ENCODE assay signal across 8 cellular contexts in the genomic region with DNA sequence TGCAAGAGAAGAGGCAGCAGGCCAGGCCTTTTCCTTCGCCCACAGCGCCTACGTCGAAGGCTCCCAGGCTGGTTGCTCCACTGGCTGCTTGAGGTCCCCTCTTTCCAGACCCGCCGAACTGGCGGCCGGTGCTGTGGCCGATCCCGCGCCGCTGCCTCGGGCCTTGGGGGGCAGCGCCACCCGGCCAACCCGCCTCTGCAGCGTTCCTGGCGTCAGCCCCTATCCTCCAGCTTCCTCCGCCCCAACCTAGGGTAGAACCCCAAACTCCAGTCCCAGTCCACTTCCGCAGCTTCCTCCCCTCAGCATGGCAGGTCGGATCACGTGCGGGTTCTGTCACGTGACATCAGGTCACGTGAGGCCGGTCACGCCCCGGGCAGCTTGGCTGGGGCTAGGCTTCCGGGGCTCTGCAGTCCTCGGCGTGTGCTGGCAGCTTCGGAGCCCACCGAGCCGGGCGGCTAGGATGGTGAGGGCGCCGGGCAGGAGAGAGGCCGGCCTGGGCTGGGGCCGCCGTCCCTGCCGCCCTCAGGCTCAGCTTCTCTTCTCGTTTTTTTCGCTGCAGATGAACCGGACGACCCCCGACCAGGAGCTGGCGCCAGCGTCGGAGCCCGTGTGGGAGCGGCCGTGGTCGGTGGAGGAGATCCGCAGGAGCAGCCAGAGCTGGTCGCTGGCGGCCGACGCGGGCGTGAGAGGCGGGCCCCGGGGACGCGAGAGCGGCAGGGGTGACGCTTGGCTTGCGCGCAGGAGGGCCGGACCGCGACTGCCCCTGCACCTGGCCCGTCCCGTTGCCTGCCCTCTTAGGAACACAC.
A peak's percentile ranks its signal among the peaks of the same experiment; 100 is the strongest.
DNase-seq lines count a peak whose midpoint lies in the region; ATAC-seq and TF ChIP-seq lines count a peak whose summit lies in the region.
"Not testable (repeated sequence)": the region's sequence is repeated elsewhere in the genome, so short reads cannot be mapped to it uniquely, and the experiment has no call there.

A gene with protein sequence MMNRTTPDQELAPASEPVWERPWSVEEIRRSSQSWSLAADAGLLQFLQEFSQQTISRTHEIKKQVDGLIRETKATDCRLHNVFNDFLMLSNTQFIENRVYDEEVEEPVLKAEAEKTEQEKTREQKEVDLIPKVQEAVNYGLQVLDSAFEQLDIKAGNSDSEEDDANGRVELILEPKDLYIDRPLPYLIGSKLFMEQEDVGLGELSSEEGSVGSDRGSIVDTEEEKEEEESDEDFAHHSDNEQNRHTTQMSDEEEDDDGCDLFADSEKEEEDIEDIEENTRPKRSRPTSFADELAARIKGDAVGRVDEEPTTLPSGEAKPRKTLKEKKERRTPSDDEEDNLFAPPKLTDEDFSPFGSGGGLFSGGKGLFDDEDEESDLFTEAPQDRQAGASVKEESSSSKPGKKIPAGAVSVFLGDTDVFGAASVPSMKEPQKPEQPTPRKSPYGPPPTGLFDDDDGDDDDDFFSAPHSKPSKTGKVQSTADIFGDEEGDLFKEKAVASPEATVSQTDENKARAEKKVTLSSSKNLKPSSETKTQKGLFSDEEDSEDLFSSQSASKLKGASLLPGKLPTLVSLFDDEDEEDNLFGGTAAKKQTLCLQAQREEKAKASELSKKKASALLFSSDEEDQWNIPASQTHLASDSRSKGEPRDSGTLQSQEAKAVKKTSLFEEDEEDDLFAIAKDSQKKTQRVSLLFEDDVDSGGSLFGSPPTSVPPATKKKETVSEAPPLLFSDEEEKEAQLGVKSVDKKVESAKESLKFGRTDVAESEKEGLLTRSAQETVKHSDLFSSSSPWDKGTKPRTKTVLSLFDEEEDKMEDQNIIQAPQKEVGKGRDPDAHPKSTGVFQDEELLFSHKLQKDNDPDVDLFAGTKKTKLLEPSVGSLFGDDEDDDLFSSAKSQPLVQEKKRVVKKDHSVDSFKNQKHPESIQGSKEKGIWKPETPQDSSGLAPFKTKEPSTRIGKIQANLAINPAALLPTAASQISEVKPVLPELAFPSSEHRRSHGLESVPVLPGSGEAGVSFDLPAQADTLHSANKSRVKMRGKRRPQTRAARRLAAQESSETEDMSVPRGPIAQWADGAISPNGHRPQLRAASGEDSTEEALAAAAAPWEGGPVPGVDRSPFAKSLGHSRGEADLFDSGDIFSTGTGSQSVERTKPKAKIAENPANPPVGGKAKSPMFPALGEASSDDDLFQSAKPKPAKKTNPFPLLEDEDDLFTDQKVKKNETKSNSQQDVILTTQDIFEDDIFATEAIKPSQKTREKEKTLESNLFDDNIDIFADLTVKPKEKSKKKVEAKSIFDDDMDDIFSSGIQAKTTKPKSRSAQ (N-terminal part only) (plus strand): TSS at position 409 of the 806 bp plus-strand sequence. CDS start 52 bp downstream, at position 461.

- not testable (repeated sequence) for TF ChIP-seq CTCF in AG04449 (IDR thresholded peaks at IDR 0.05; ENCODE audit: insufficient read depth, low read length, missing control alignments)

- peak within 1 kb of the TSS; percentile 70 for H3K4me3 ChIP-seq in AG04449 (ENCODE audit: low read depth, low read length)

- POLR2A ChIA-PET in AG04449 (lab: Yijun Ruan, JAX): not testable (repeated sequence)

- peak; percentile 76 for TF ChIP-seq POLR2A in GM18951 (IDR thresholded peaks at IDR 0.05; ENCODE audit: extremely low read depth, insufficient read depth, insufficient read length)

- CTCF ChIA-PET in AG04449 (lab: Yijun Ruan, JAX): not testable (repeated sequence)

- not testable (repeated sequence) for DNase-seq in AG04449 (ENCODE audit: low read depth, low spot score)
- DNase-seq in NCI-H345 (lab: John Stamatoyannopoulos, UW) (peak; percentile 83), caudate nucleus (lab: John Stamatoyannopoulos, UW) (peak; percentile 10 to 93 (median 73)), iris pigment epithelial cell (ENCODE audit: low read depth) (peak; percentile 42)
- peak; percentile 86 for DNase-seq in activated CD4-positive, CD25-positive, alpha-beta regulatory T cell treated with anti-CD3 and anti-CD28 coated beads, Interleukin-2, amount 50 U/mL, for 16 hours (ENCODE audit: low read depth, low spot score)
- peak; percentile 93 to 94 for DNase-seq in stimulated activated CD4-positive, alpha-beta T cell treated with anti-CD3 and anti-CD28 coated beads, Interleukin-12 subunit alpha, Interleukin-12 subunit beta, amount 100 ng/mL, for 24 hours (ENCODE audit: low read depth in 2 of 2)

- H3K27ac ChIP-seq in caudate nucleus (ENCODE audit: low read depth, low read length): peak within 1 kb of the TSS; percentile 26

- peak; percentile 92 for ATAC-seq in HG03139 (IDR thresholded peaks at IDR 0.05; ENCODE audit: unreplicated experiment)

- in situ Hi-C loops in GM18951 (cut with MboI; ENCODE audit: low sequenced_read_pairs, unreplicated experiment): not testable (repeated sequence)
